13 cellular contexts compared by ENCODE assay signal in the genomic region with DNA sequence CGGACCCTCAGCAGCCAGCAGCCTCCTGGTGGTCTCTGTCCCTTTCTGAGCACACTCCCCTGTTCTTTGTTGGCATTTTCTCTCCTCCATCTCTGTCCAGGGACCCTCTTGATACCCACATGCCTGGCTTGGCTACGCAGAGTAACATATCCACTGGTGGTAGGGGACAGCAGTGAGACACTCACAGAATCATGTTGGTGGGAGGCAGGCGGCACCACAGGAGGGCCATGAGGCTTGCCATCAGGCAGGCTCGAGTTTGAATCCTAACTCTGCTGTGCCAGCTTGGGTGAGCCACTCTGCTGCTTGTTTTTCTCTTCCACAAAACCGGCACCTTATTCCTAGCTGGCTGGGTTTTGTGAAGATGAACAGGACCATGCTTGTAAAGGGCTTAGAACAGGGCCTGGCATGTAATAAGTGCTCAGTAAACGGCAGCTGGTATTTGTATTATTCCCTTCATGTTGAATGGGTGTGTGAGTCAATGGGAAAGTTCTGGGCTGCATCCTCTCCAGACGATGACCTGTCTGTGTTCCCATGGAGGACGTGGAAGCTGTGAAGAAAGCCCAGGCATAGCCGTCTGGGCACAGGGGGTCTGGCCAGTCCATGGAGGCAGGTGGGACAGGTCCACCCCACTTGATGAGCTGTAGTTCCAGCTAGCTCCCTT. TPM values are rescaled to one million over a fixed set of nuclear protein-coding genes. Genes with fewer than 3 reads are reported as not detected.
DNase-seq lines count a peak whose midpoint lies in the region; ATAC-seq, FAIRE-seq and TF ChIP-seq lines count a peak whose summit lies in the region.
"Had no signal": no experiment of that assay in that cellular context is flagged by ENCODE, and none has a peak within 500 bp of the region (broad histone marks: within the 10 kb centered on the region; RNA-seq: fewer than 3 reads in every experiment).

No MANE protein-coding gene starts in this region.

- peak overlapping the region in 4 of 11 experiments; percentile 79 to 92 (median 90); a peak in 7 of 22 replicates for H3K27ac ChIP-seq in BLaER1 treated with 17β-estradiol and CSF1 and Interleukin-3, amounts not matched to agents 10 nM and 100 nM
- H3K27ac ChIP-seq in Peyer's patch (peak overlapping the region in 3 of 4 donors; percentile 3 to 58 (median 26)), endodermal cell (ENCODE audit: low read depth, low read length) (no peak overlapping the region), colonic mucosa (no peak overlapping the region)

- no peak for TF ChIP-seq POLR2A in Peyer's patch (IDR thresholded peaks at IDR 0.05)

- H3K27me3 ChIP-seq in BLaER1 treated with 17β-estradiol and CSF1 and Interleukin-3, amounts not matched to agents 10 nM and 100 nM = peaks cover 24 to 26% (median 25%) of the 10 kb centered on the region in 11 experiments
- H3K27me3 ChIP-seq in Peyer's patch = peaks cover 0 to 12% of the 10 kb centered on the region in 2 donors
- H3K27me3 ChIP-seq in endodermal cell (ENCODE audit: control insufficient read depth, insufficient read depth, low read length, poor library complexity, severe bottlenecking) = peaks cover 26% of the 10 kb centered on the region
- peaks cover 32% of the 10 kb centered on the region for H3K27me3 ChIP-seq in colonic mucosa

- peak overlapping the region in 6 of 11 experiments; percentile 83 to 95 (median 91); a peak in 12 of 22 replicates for H3K9ac ChIP-seq in BLaER1 treated with 17β-estradiol and CSF1 and Interleukin-3, amounts not matched to agents 10 nM and 100 nM
- H3K9ac ChIP-seq in endodermal cell (ENCODE audit: extremely low read depth, low read length, poor library complexity, severe bottlenecking) (no peak overlapping the region), colonic mucosa (ENCODE audit: low read depth in 2 of 2, low read length in 2 of 2) (no peak overlapping the region)

- no peaks in the 10 kb centered on the region for H3K9me3 ChIP-seq in BLaER1 treated with 17β-estradiol and CSF1 and Interleukin-3, amounts not matched to agents 10 nM and 100 nM (replicated peaks in 1 of 11)
- H3K9me3 ChIP-seq in Peyer's patch = no peaks in the 10 kb centered on the region
- H3K9me3 ChIP-seq in endodermal cell (ENCODE audit: control insufficient read depth, low read length) = no peaks in the 10 kb centered on the region
- H3K9me3 ChIP-seq in colonic mucosa = no peaks in the 10 kb centered on the region

- H3K36me3 Mint-ChIP-seq in endodermal cell (ENCODE audit: low read depth) = peaks cover 5% of the 10 kb centered on the region
- H3K36me3 Mint-ChIP-seq in natural killer cell = no peaks in the 10 kb centered on the region

- H3K9me3 Mint-ChIP-seq in endodermal cell = peaks cover 2% of the 10 kb centered on the region
- H3K9me3 Mint-ChIP-seq in natural killer cell = no peaks in the 10 kb centered on the region

- peaks cover 0 to 32% (median 4%) of the 10 kb centered on the region in 11 experiments; a peak in 10 of 22 replicates for H3K36me3 ChIP-seq in BLaER1 treated with 17β-estradiol and CSF1 and Interleukin-3, amounts not matched to agents 10 nM and 100 nM
- no peaks in the 10 kb centered on the region for H3K36me3 ChIP-seq in Peyer's patch
- peaks cover 5% of the 10 kb centered on the region for H3K36me3 ChIP-seq in endodermal cell (ENCODE audit: control insufficient read depth, insufficient read depth, low read length)
- no peaks in the 10 kb centered on the region for H3K36me3 ChIP-seq in colonic mucosa

- H4K20me1 ChIP-seq in BLaER1 treated with 17β-estradiol and CSF1 and Interleukin-3, amounts not matched to agents 10 nM and 100 nM = peaks cover 4 to 85% (median 75%) of the 10 kb centered on the region in 11 experiments; a peak in 21 of 22 replicates

- WGBS in endodermal cell (ENCODE audit: insufficient coverage in 1 of 2, insufficient read length in 1 of 2), 2 experiments = 86 to 87% methylated on average over 6 to 9 of the region's 9 CpGs

- H3K4me1 Mint-ChIP-seq in endodermal cell = peaks cover 49% of the 10 kb centered on the region
- H3K4me1 Mint-ChIP-seq in natural killer cell = peaks cover 11 to 18% of the 10 kb centered on the region in 2 donors

- DNase-seq in Peyer's patch (no peak), endodermal cell (no peak), natural killer cell (no peak), RCC 7860 (ENCODE audit: low spot score) (no peak), kidney glomerular epithelial cell (lab: John Stamatoyannopoulos, UW) (no peak), COLO668 (lab: John Stamatoyannopoulos, UW; ENCODE audit: unreplicated experiment) (no peak), colonic mucosa (no peak)
- DNase-seq: DMS 273 treated with DMSO at 0.1 percent for 48 hours, H7, midbrain, NCI-H1930 had no signal

- H3K27me3 Mint-ChIP-seq in endodermal cell (ENCODE audit: insufficient read depth) (peaks cover 31% of the 10 kb centered on the region), natural killer cell (ENCODE audit: low read depth in 2 of 2) (peaks cover 33 to 35% of the 10 kb centered on the region in 2 donors)

- H3K4me3 Mint-ChIP-seq in endodermal cell (peak overlapping the region; percentile 86), natural killer cell (peak overlapping the region; percentile 62)

- FAIRE-seq in RCC 7860 (lab: Jason Lieb, UNC) = no peak
- FAIRE-seq: urothelium cell line had no signal

- H3K27ac Mint-ChIP-seq in endodermal cell (no peak overlapping the region), natural killer cell (no peak overlapping the region)

- H3K4me1 ChIP-seq in BLaER1 treated with 17β-estradiol and CSF1 and Interleukin-3, amounts not matched to agents 10 nM and 100 nM = peaks cover 25 to 80% (median 76%) of the 10 kb centered on the region in 10 experiments
- H3K4me1 ChIP-seq in Peyer's patch = peaks cover 0 to 25% (median 7%) of the 10 kb centered on the region in 4 donors
- peaks cover 27% of the 10 kb centered on the region for H3K4me1 ChIP-seq in endodermal cell (ENCODE audit: control insufficient read depth, insufficient read depth, low read length)
- H3K4me1 ChIP-seq in colonic mucosa = no peaks in the 10 kb centered on the region

- TF ChIP-seq CTCF in Peyer's patch (IDR thresholded peaks at IDR 0.05) (no peak), endodermal cell (conservative IDR thresholded peaks at IDR 0.05) (no peak), natural killer cell (IDR thresholded peaks at IDR 0.05) (no peak), colonic mucosa (IDR thresholded peaks at IDR 0.05) (no peak)

- H3K4me3 ChIP-seq in BLaER1 treated with 17β-estradiol and CSF1 and Interleukin-3, amounts not matched to agents 10 nM and 100 nM = peak overlapping the region in 7 of 10 experiments; percentile 86 to 96 (median 91); a peak in 12 of 20 replicates
- H3K4me3 ChIP-seq in Peyer's patch (no peak overlapping the region), endodermal cell (ENCODE audit: low read length) (peak overlapping the region; percentile 94), colonic mucosa (no peak overlapping the region)

- peak overlapping the region in 10 of 11 experiments; percentile 86 to 97 (median 96); a peak in 19 of 22 replicates for H3K4me2 ChIP-seq in BLaER1 treated with 17β-estradiol and CSF1 and Interleukin-3, amounts not matched to agents 10 nM and 100 nM

- intact Hi-C loops in natural killer cell (cut with micrococcal nuclease) (no loop called here), colonic mucosa (cut with DNase I) (loop anchor here (5.0 kb wide), 1 partner anchor 135 kb away; no protein-coding TSS in a partner anchor)

- no peak for ATAC-seq in natural killer cell

RNA-seq across cellular contexts. Expression of a gene that starts 2.3 kb away (rescaled TPM):
- total RNA-seq in Peyer's patch (10 to 100 TPM in 1 of 4 donors, 1 to 10 TPM in 3; 5.8 to 23.1 (median 7.2) TPM), endodermal cell (10 to 100 TPM; 43.8 to 69.5 TPM), natural killer cell (not detected), colonic mucosa (1 to 10 TPM; 2.9 to 4.2 TPM)
- 27.0 TPM for polyA plus RNA-seq in endodermal cell (2013, experiment 1 of 2)
- polyA plus RNA-seq in endodermal cell (2013, experiment 2 of 2) = 29.4 TPM

RNA-seq across cellular contexts. Expression of a gene that starts 58.6 kb away (rescaled TPM):
- total RNA-seq in Peyer's patch (10 to 100 TPM; 23.6 to 85.3 (median 41.3) TPM), endodermal cell (10 to 100 TPM; 11.4 to 16.3 TPM), natural killer cell (not detected), colonic mucosa (10 to 100 TPM; 27.2 to 33.8 TPM)
- 3.3 TPM for polyA plus RNA-seq in endodermal cell (2013, experiment 1 of 2)
- 4.1 TPM for polyA plus RNA-seq in endodermal cell (2013, experiment 2 of 2)

Comparison
In these comparisons a context has a peak if more than half of its experiments do, and no peak if none do; other contexts are left out.
1. H3K27ac ChIP-seq: peak in Peyer's patch (3 of 4); none in endodermal cell (single experiment) and colonic mucosa (single experiment).
2. H3K4me3 ChIP-seq: peak in BLaER1 treated with 17β-estradiol and CSF1 and Interleukin-3, amounts not matched to agents 10 nM and 100 nM (7 of 10) and endodermal cell (single experiment); none in Peyer's patch (0 of 4) and colonic mucosa (single experiment).
3. H3K9ac ChIP-seq: peak in BLaER1 treated with 17β-estradiol and CSF1 and Interleukin-3, amounts not matched to agents 10 nM and 100 nM (6 of 11); none in endodermal cell (single experiment) and colonic mucosa (0 of 2).
4. RNA of a gene that starts 58.6 kb away (total RNA-seq): 23.6 to 85.3 TPM in Peyer's patch, 27.2 to 33.8 TPM in colonic mucosa and 11.4 to 16.3 TPM in endodermal cell; not detected in natural killer cell; every median in the first group is over 10 times any median in the second.